19 cellular contexts compared by ENCODE assay signal in the genomic region with DNA sequence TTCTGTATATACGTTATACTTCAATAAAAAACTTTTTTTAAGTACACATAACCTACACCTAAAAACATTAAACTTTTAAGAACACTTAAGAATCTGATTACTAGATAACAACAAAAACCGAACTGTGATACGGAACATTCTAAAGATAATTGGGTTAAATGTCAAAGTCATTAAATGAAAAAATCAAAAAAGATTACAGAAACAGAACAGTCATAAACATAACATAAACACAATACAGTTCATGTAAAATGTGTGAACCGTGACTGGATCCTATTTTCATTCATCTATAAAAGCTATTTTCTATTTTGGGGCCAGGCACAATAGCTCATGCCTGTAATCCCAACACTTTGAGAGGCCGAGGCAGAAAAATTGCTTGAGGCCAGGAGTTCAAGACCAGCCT. TPM values are rescaled to one million over a fixed set of nuclear protein-coding genes. Genes with fewer than 3 reads are reported as not detected.
DNase-seq lines count a peak whose midpoint lies in the region; ATAC-seq, FAIRE-seq and TF ChIP-seq lines count a peak whose summit lies in the region.
"Had no signal": no experiment of that assay in that cellular context is flagged by ENCODE, and none has a peak within 500 bp of the region (broad histone marks: within the 10 kb centered on the region; RNA-seq: fewer than 3 reads in every experiment).

No MANE protein-coding gene starts in this region.

- H3K27ac ChIP-seq in HEK293 (ENCODE audit: extremely low read depth, low read depth, low read length) = no peak overlapping the region
- H3K27ac ChIP-seq: 22Rv1; BLaER1 treated with 17β-estradiol and CSF1 and Interleukin-3, amounts not matched to agents 10 nM and 100 nM; C4-2B had no signal

- DNase-seq in MG63 (no peak), germinal center (ENCODE audit: low spot score) (no peak)
- DNase-seq: AML-193; Caco-2; Calu3; CD4-positive, alpha-beta T cell; CD8-positive, alpha-beta T cell; DMS79 treated with DMSO at 0.1 percent for 48 hours; GF-D8 had no signal

- no peaks in the 10 kb centered on the region for H3K27me3 ChIP-seq in MG63
- H3K27me3 ChIP-seq: BLaER1 treated with 17β-estradiol and CSF1 and Interleukin-3, amounts not matched to agents 10 nM and 100 nM had no signal

- CTCF ChIA-PET in HEK293 (lab: Yijun Ruan, JAX) = interaction anchor here (0.9 to 4.9 kb wide), 4 partner anchors 11 to 947 kb away, joined by 3 to 58 read pairs (median 16); no protein-coding TSS in a partner anchor

- H3K9me3 ChIP-seq in HEK293 (ENCODE audit: control insufficient read depth, insufficient read depth, low read depth, low read length) (no peaks in the 10 kb centered on the region), MG63 (no peaks in the 10 kb centered on the region)
- H3K9me3 ChIP-seq: BLaER1 treated with 17β-estradiol and CSF1 and Interleukin-3, amounts not matched to agents 10 nM and 100 nM; Caco-2 had no signal

- FAIRE-seq in A204.1 (lab: Jason Lieb, UNC) (peak; percentile 32), endometrium (lab: Jason Lieb, UNC) (peak; percentile 67)
- FAIRE-seq: D721Med, GM12891, GM19239 had no signal

- H3K4me3 ChIP-seq in HEK293 (ENCODE audit: low read depth, low read length) (no peak overlapping the region), MG63 (no peak overlapping the region)
- H3K4me3 ChIP-seq: BLaER1 treated with 17β-estradiol and CSF1 and Interleukin-3, amounts not matched to agents 10 nM and 100 nM had no signal

- peaks cover 0 to 12% of the 10 kb centered on the region in 2 experiments; a peak in 1 of 3 replicates for H3K36me3 ChIP-seq in HEK293 (ENCODE audit: control insufficient read depth in 2 of 2, insufficient read depth in 1 of 2, low read length in 2 of 2)
- H3K36me3 ChIP-seq in MG63 = no peaks in the 10 kb centered on the region

- POLR2A ChIA-PET in HEK293 (lab: Yijun Ruan, JAX) = no interaction called here

- TF ChIP-seq CTCF in HEK293 (tag by site-specific recombination; IDR thresholded peaks at IDR 0.05) = no peak

- ATAC-seq in HG03045 (IDR thresholded peaks at IDR 0.05; ENCODE audit: unreplicated experiment) = no peak
- ATAC-seq: CD8-positive, alpha-beta T cell had no signal

- H3K4me1 ChIP-seq in HEK293 (ENCODE audit: control insufficient read depth, insufficient read depth, low read length) = no peaks in the 10 kb centered on the region
- H3K4me1 ChIP-seq: BLaER1 treated with 17β-estradiol and CSF1 and Interleukin-3, amounts not matched to agents 10 nM and 100 nM had no signal

TF ChIP-seq in HEK293, 187 proteins besides CTCF, POLR2A, EP300 and RAD21:
- TF ChIP-seq, protein P1, sequence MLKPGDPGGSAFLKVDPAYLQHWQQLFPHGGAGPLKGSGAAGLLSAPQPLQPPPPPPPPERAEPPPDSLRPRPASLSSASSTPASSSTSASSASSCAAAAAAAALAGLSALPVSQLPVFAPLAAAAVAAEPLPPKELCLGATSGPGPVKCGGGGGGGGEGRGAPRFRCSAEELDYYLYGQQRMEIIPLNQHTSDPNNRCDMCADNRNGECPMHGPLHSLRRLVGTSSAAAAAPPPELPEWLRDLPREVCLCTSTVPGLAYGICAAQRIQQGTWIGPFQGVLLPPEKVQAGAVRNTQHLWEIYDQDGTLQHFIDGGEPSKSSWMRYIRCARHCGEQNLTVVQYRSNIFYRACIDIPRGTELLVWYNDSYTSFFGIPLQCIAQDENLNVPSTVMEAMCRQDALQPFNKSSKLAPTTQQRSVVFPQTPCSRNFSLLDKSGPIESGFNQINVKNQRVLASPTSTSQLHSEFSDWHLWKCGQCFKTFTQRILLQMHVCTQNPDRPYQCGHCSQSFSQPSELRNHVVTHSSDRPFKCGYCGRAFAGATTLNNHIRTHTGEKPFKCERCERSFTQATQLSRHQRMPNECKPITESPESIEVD (tag by site-specific recombination; IDR thresholded peaks at IDR 0.05) = peak; percentile 90
- TF ChIP-seq KLF1 (tag by site-specific recombination; IDR thresholded peaks at IDR 0.05) = no peak

RNA-seq across cellular contexts. Expression of a gene that starts 38.6 kb away (rescaled TPM):
- total RNA-seq in MG63 (2014; rRNA removed; shearing (Covaris generic); ENCODE audit: low replicate concordance) = 21.5 and 24.7 TPM in 2 replicates
